9 cellular contexts compared by ENCODE assay signal in the genomic region with DNA sequence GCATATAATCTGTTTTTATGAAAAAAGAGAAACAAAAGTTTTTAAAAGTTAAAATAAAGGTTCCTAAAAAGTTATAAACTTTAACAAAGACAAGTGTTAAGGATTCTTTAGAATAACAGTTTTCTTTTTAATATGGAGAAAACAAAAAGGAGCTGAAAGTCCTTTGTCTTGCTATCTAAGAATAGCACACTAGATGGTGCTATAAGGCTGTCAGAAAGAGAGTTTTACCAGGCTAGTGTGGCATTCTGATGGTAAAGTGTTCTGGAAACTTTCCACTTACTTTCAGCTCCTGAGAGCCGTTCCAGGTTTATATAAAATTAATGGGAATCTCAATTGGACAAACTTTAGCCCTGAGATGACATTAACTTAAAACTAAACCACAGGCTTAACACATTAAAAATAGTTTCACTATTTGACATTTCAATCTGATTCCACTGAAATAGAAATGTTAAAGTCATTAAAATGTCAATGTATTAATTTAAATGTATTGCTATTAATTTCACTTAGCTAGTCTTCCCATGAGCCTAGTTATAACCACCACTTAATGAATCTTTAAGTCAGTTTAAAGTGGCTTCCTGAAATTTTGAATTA. TPM values are rescaled to one million over a fixed set of nuclear protein-coding genes. Genes with fewer than 3 reads are reported as not detected.
A peak's percentile ranks its signal among the peaks of the same experiment; 100 is the strongest.
DNase-seq lines count a peak whose midpoint lies in the region; ATAC-seq, FAIRE-seq and TF ChIP-seq lines count a peak whose summit lies in the region.
"Had no signal": no experiment of that assay in that cellular context is flagged by ENCODE, and none has a peak within 500 bp of the region (broad histone marks: within the 10 kb centered on the region; RNA-seq: fewer than 3 reads in every experiment).

No MANE protein-coding gene starts in this region.

- FAIRE-seq in GM12891 (lab: Jason Lieb, UNC): no peak

- H3K27ac Mint-ChIP-seq in chondrocyte (ENCODE audit: unreplicated experiment): no peak overlapping the region
- H3K27ac Mint-ChIP-seq in stimulated activated effector memory CD8-positive, alpha-beta T cell treated with anti-CD3 and anti-CD28 coated beads, Interleukin-12 subunit alpha, Interleukin-12 subunit beta, amount 100 ng/mL, for 72 hours: no peak overlapping the region
- H3K27ac Mint-ChIP-seq: stimulated activated naive CD8-positive, alpha-beta T cell treated with anti-CD3 and anti-CD28 coated beads, Interleukin-15, Interleukin-2, amounts not matched to agents 100 ng/mL and 50 ng/mL, for 24 hours had no signal

- peak; percentile 58 for DNase-seq in AG10803 (ENCODE audit: low read depth)
- peak; percentile 51 for DNase-seq in GM20000 (ENCODE audit: low spot score)
- peak; percentile 73 for DNase-seq in NCI-H82 (lab: John Stamatoyannopoulos, UW)
- DNase-seq in chondrocyte (ENCODE audit: low spot score): no peak
- DNase-seq in midbrain (lab: John Stamatoyannopoulos, UW): peak; percentile 76
- no peak for DNase-seq in stimulated activated effector memory CD8-positive, alpha-beta T cell treated with anti-CD3 and anti-CD28 coated beads, Interleukin-12 subunit alpha, Interleukin-12 subunit beta, amount 100 ng/mL, for 72 hours (ENCODE audit: low spot score in 2 of 2)
- no peak for DNase-seq in GM12891 (ENCODE audit: insufficient read length, low spot score)

- no peaks in the 10 kb centered on the region for H3K27me3 Mint-ChIP-seq in chondrocyte (ENCODE audit: low read depth)
- H3K27me3 Mint-ChIP-seq: stimulated activated naive CD8-positive, alpha-beta T cell treated with anti-CD3 and anti-CD28 coated beads, Interleukin-15, Interleukin-2, amounts not matched to agents 100 ng/mL and 50 ng/mL, for 24 hours had no signal

- no peak for ATAC-seq in stimulated activated effector memory CD8-positive, alpha-beta T cell treated with anti-CD3 and anti-CD28 coated beads, Interleukin-12 subunit alpha, Interleukin-12 subunit beta, amount 100 ng/mL, for 72 hours
- ATAC-seq in HG02970 (IDR thresholded peaks at IDR 0.05; ENCODE audit: low FRiP score, unreplicated experiment): no peak

- H3K36me3 Mint-ChIP-seq in chondrocyte (ENCODE audit: low read depth): no peaks in the 10 kb centered on the region
- H3K36me3 Mint-ChIP-seq in stimulated activated effector memory CD8-positive, alpha-beta T cell treated with anti-CD3 and anti-CD28 coated beads, Interleukin-12 subunit alpha, Interleukin-12 subunit beta, amount 100 ng/mL, for 72 hours: peaks cover 14% of the 10 kb centered on the region

- no peaks in the 10 kb centered on the region for H3K9me3 Mint-ChIP-seq in chondrocyte (ENCODE audit: low read depth)
- no peaks in the 10 kb centered on the region for H3K9me3 Mint-ChIP-seq in stimulated activated effector memory CD8-positive, alpha-beta T cell treated with anti-CD3 and anti-CD28 coated beads, Interleukin-12 subunit alpha, Interleukin-12 subunit beta, amount 100 ng/mL, for 72 hours
- H3K9me3 Mint-ChIP-seq: stimulated activated naive CD8-positive, alpha-beta T cell treated with anti-CD3 and anti-CD28 coated beads, Interleukin-15, Interleukin-2, amounts not matched to agents 100 ng/mL and 50 ng/mL, for 24 hours had no signal

- TF ChIP-seq CTCF in AG10803 (conservative IDR thresholded peaks at IDR 0.05; ENCODE audit: low read length) (peak; percentile 86), GM20000 (IDR thresholded peaks at IDR 0.05; ENCODE audit: extremely low read depth, missing control alignments) (peak; percentile 54), chondrocyte (IDR thresholded peaks at IDR 0.05) (peak; percentile 89)

- no peak overlapping the region for H3K4me3 Mint-ChIP-seq in chondrocyte (ENCODE audit: unreplicated experiment)
- H3K4me3 Mint-ChIP-seq in stimulated activated effector memory CD8-positive, alpha-beta T cell treated with anti-CD3 and anti-CD28 coated beads, Interleukin-12 subunit alpha, Interleukin-12 subunit beta, amount 100 ng/mL, for 72 hours: no peak overlapping the region
- H3K4me3 Mint-ChIP-seq: stimulated activated naive CD8-positive, alpha-beta T cell treated with anti-CD3 and anti-CD28 coated beads, Interleukin-15, Interleukin-2, amounts not matched to agents 100 ng/mL and 50 ng/mL, for 24 hours had no signal

- TF ChIP-seq POLR2A in GM12891 (IDR thresholded peaks at IDR 0.05; ENCODE audit: low read depth, low read length): no peak

- no peak overlapping the region for H3K4me3 ChIP-seq in AG10803 (ENCODE audit: low read length)

- peaks cover 24% of the 10 kb centered on the region for H3K4me1 Mint-ChIP-seq in chondrocyte (ENCODE audit: low read depth)
- H3K4me1 Mint-ChIP-seq in stimulated activated effector memory CD8-positive, alpha-beta T cell treated with anti-CD3 and anti-CD28 coated beads, Interleukin-12 subunit alpha, Interleukin-12 subunit beta, amount 100 ng/mL, for 72 hours: peaks cover 31% of the 10 kb centered on the region

TF ChIP-seq in GM12891, 5 proteins besides CTCF, POLR2A, EP300 and RAD21:
- TF ChIP-seq POU2F2 (IDR thresholded peaks at IDR 0.05; ENCODE audit: low read depth, low read length) (no peak), SPI1 (IDR thresholded peaks at IDR 0.05; ENCODE audit: low read depth, low read length) (no peak), POLR2AphosphoS5 (IDR thresholded peaks at IDR 0.05; ENCODE audit: low read depth, low read length) (no peak), PAX5 (IDR thresholded peaks at IDR 0.05; ENCODE audit: insufficient read depth, low read length, severe bottlenecking) (no peak), TAF1 (IDR thresholded peaks at IDR 0.05; ENCODE audit: low read depth, low read length) (no peak)
TF ChIP-seq in GM12891: peak in this region for 0.

RNA-seq across cellular contexts. Expression of a gene that starts 3.7 kb away (rescaled TPM):
- 0.55 to 0.63 TPM (median 0.62 TPM) in 3 replicates for total RNA-seq in chondrocyte
- polyA plus RNA-seq in GM12891 (2012; ENCODE audit: low read depth, missing spikeins): 0.23 TPM

RNA-seq across cellular contexts. Expression of a gene that starts 4.0 kb away (rescaled TPM):
- 3.9 to 4.5 TPM (median 4.3 TPM) in 3 replicates for total RNA-seq in chondrocyte
- 0.85 TPM for polyA plus RNA-seq in GM12891 (2012; ENCODE audit: low read depth, missing spikeins)

Comparison
In these comparisons a context has a peak if more than half of its experiments do, and no peak if none do; other contexts are left out.
1. DNase-seq: peak in AG10803 (single experiment), GM20000 (single experiment), NCI-H82 (single experiment) and midbrain (single experiment); none in chondrocyte (single experiment), stimulated activated effector memory CD8-positive, alpha-beta T cell treated with anti-CD3 and anti-CD28 coated beads, Interleukin-12 subunit alpha, Interleukin-12 subunit beta, amount 100 ng/mL, for 72 hours (0 of 2) and GM12891 (single experiment).
2. Peak in every context shown above with its lines, with median percentiles within 50 percentile points of each other: CTCF ChIP-seq.